ENCODE assay signal across 9 cellular contexts in the genomic region with DNA sequence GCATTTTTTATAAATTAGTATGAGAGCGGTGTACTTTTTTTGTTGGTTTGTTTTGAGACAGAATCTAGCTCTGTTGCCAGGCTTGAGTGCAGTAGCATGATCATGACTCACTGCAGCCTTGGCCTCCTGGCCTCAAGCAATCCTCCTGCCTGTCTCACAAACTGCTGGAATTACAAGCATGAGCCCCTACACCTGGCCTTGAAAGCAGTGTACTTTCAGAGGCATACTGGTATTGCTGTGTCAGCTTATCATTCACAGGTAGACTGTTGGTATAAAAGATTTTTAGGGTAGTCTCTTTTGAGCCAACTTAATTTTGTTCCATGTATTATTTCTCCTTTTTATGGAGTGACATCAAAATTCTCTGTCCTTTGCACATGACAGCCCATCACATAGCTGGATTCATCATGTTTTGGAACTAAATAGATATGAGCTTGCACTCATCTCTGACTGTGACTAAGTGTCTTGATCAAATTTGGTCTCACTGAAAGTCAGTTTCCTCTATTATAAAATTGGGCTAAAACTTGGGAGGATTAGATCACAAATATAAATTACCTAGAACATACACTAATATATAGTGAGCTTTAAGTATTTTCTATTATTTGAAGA. TPM values are rescaled to one million over a fixed set of nuclear protein-coding genes. Genes with fewer than 3 reads are reported as not detected.
A peak's percentile ranks its signal among the peaks of the same experiment; 100 is the strongest.
DNase-seq lines count a peak whose midpoint lies in the region; ATAC-seq and TF ChIP-seq lines count a peak whose summit lies in the region.
"Had no signal": no experiment of that assay in that cellular context is flagged by ENCODE, and none has a peak within 500 bp of the region (broad histone marks: within the 10 kb centered on the region; RNA-seq: fewer than 3 reads in every experiment).

No MANE protein-coding gene starts in this region.

- CTCF ChIA-PET in WTC11 (lab: Charles Lee) = no interaction called here

- H3K9me2 ChIP-seq in GM23338 (ENCODE audit: insufficient read depth) = no peaks in the 10 kb centered on the region

- H3K27me3 ChIP-seq in GM23338 (ENCODE audit: insufficient read depth) = no peaks in the 10 kb centered on the region
- H3K27me3 ChIP-seq in left ventricle myocardium inferior (ENCODE audit: low read depth) = no peaks in the 10 kb centered on the region
- no peaks in the 10 kb centered on the region for H3K27me3 ChIP-seq in skeletal muscle tissue (ENCODE audit: control insufficient read depth in 3 of 3, insufficient read depth in 3 of 3, low read length in 3 of 3)

- TF ChIP-seq CTCF in GM23338 (conservative IDR thresholded peaks at IDR 0.05; ENCODE audit: low read depth in 2 of 2) = no peak
- no peak for TF ChIP-seq CTCF in WTC11 (IDR thresholded peaks at IDR 0.05)
- TF ChIP-seq CTCF in left ventricle myocardium inferior (IDR thresholded peaks at IDR 0.05; ENCODE audit: borderline replicate concordance) = no peak

- H3K4me2 ChIP-seq in GM23338 = no peak overlapping the region

- H3K27ac ChIP-seq in GM23338 (ENCODE audit: low read depth) = no peak overlapping the region
- H3K27ac ChIP-seq in left ventricle myocardium inferior (replicated peaks) = peak overlapping the region; percentile 84
- H3K27ac ChIP-seq in skeletal muscle tissue (ENCODE audit: low read depth, low read length) = peak overlapping the region; percentile 81

- intact Hi-C loops in left ventricle myocardium inferior (cut with micrococcal nuclease) = loop anchor here (10.0 kb wide), 1 partner anchor 45 kb away; no protein-coding TSS in a partner anchor

- peaks cover 5% of the 10 kb centered on the region; the same call in 2 of the 3 replicates for H3K4me1 Mint-ChIP-seq in GM23338
- H3K4me1 Mint-ChIP-seq in WTC11 = peaks cover 10% of the 10 kb centered on the region
- H3K4me1 Mint-ChIP-seq in natural killer cell treated with Interleukin-12 subunit alpha and Interleukin-12 subunit beta and Interleukin-15 and Interleukin-18, amount 100 ng/mL, for 72 hours (ENCODE audit: low read depth in 2 of 2) = no peaks in the 10 kb centered on the region

- H3K9ac ChIP-seq in skeletal muscle tissue (ENCODE audit: low read depth in 1 of 3, low read length in 3 of 3) = peak overlapping the region in 1 of 3 donors; percentile 26

- H3F3A ChIP-seq in GM23338 (replicated peaks; ENCODE audit: low read depth) = no peaks in the 10 kb centered on the region

- H3K79me2 ChIP-seq in GM23338 (replicated peaks; ENCODE audit: insufficient read depth) = no peaks in the 10 kb centered on the region

- no peak overlapping the region for H3K4me3 ChIP-seq in GM23338
- no peak overlapping the region for H3K4me3 ChIP-seq in left ventricle myocardium inferior
- H3K4me3 ChIP-seq in skeletal muscle tissue (ENCODE audit: low read length in 3 of 3) = no peak overlapping the region

- no peaks in the 10 kb centered on the region for H4K20me1 ChIP-seq in GM23338 (replicated peaks; ENCODE audit: insufficient read depth)

- POLR2A ChIA-PET in WTC11 (lab: Charles Lee) = no interaction called here

- no peak overlapping the region for H2AFZ ChIP-seq in GM23338

- H3K36me3 ChIP-seq in GM23338 (ENCODE audit: insufficient read depth) (no peaks in the 10 kb centered on the region), left ventricle myocardium inferior (no peaks in the 10 kb centered on the region), skeletal muscle tissue (ENCODE audit: control insufficient read depth in 3 of 3, insufficient read depth in 3 of 3, low read length in 3 of 3) (no peaks in the 10 kb centered on the region)

- peak; percentile 80 for ATAC-seq in GM23338
- peak; percentile 82 for ATAC-seq in WTC11
- ATAC-seq in HG03175 (IDR thresholded peaks at IDR 0.05; ENCODE audit: unreplicated experiment) = no peak
- no peak for ATAC-seq in GM18873 (IDR thresholded peaks at IDR 0.05; ENCODE audit: low FRiP score, unreplicated experiment)
- no peak for ATAC-seq in natural killer cell treated with Interleukin-12 subunit alpha and Interleukin-12 subunit beta and Interleukin-15 and Interleukin-18, amount 100 ng/mL, for 72 hours

- H3K4me3 Mint-ChIP-seq in GM23338 = no peak overlapping the region
- H3K4me3 Mint-ChIP-seq in WTC11 = no peak overlapping the region
- H3K4me3 Mint-ChIP-seq in natural killer cell treated with Interleukin-12 subunit alpha and Interleukin-12 subunit beta and Interleukin-15 and Interleukin-18, amount 100 ng/mL, for 72 hours = no peak overlapping the region

- H3K4me1 ChIP-seq in GM23338 (ENCODE audit: insufficient read depth) (no peaks in the 10 kb centered on the region; the same call in 1 of the 2 replicates), left ventricle myocardium inferior (peaks cover 44% of the 10 kb centered on the region), skeletal muscle tissue (ENCODE audit: control insufficient read depth in 3 of 3, insufficient read depth in 3 of 3, low read length in 3 of 3) (peaks cover 0 to 12% (median 5%) of the 10 kb centered on the region in 3 donors)

- H3K9me3 Mint-ChIP-seq in GM23338 (no peaks in the 10 kb centered on the region), WTC11 (no peaks in the 10 kb centered on the region)
- peaks cover 10% of the 10 kb centered on the region for H3K9me3 Mint-ChIP-seq in natural killer cell treated with Interleukin-12 subunit alpha and Interleukin-12 subunit beta and Interleukin-15 and Interleukin-18, amount 100 ng/mL, for 72 hours

- H3K27me3 Mint-ChIP-seq in GM23338 (ENCODE audit: insufficient read depth, low read depth, poor library complexity) (peaks cover 2% of the 10 kb centered on the region), WTC11 (ENCODE audit: low read depth) (no peaks in the 10 kb centered on the region)
- no peaks in the 10 kb centered on the region for H3K27me3 Mint-ChIP-seq in natural killer cell treated with Interleukin-12 subunit alpha and Interleukin-12 subunit beta and Interleukin-15 and Interleukin-18, amount 100 ng/mL, for 72 hours

- H3K27ac Mint-ChIP-seq in GM23338 (no peak overlapping the region), WTC11 (no peak overlapping the region)
- no peak overlapping the region for H3K27ac Mint-ChIP-seq in natural killer cell treated with Interleukin-12 subunit alpha and Interleukin-12 subunit beta and Interleukin-15 and Interleukin-18, amount 100 ng/mL, for 72 hours

- DNase-seq in GM23338 (ENCODE audit: low spot score) = peak; percentile 48
- peak; percentile 12 for DNase-seq in WTC11 (ENCODE audit: low spot score)
- peak; percentile 22 for DNase-seq in left ventricle myocardium inferior
- DNase-seq in activated CD4-positive, alpha-beta T cell treated with anti-CD3 and anti-CD28 coated beads for 1 hour = no peak
- DNase-seq in natural killer cell treated with Interleukin-12 subunit alpha and Interleukin-12 subunit beta and Interleukin-15 and Interleukin-18, amount 100 ng/mL, for 72 hours (ENCODE audit: low spot score) = no peak

- H3K9me3 ChIP-seq in left ventricle myocardium inferior (replicated peaks) = no peaks in the 10 kb centered on the region
- H3K9me3 ChIP-seq in skeletal muscle tissue (ENCODE audit: control insufficient read depth in 3 of 3, low read length in 3 of 3) = no peaks in the 10 kb centered on the region

- H3K36me3 Mint-ChIP-seq in GM23338 (ENCODE audit: low read depth) (no peaks in the 10 kb centered on the region), WTC11 (no peaks in the 10 kb centered on the region)
- H3K36me3 Mint-ChIP-seq in natural killer cell treated with Interleukin-12 subunit alpha and Interleukin-12 subunit beta and Interleukin-15 and Interleukin-18, amount 100 ng/mL, for 72 hours = no peaks in the 10 kb centered on the region

TF ChIP-seq in GM23338, 12 proteins besides CTCF, POLR2A, EP300 and RAD21 (continues in another document):
- TF ChIP-seq NANOG (IDR thresholded peaks at IDR 0.05; ENCODE audit: borderline replicate concordance) (no peak), JUNB (IDR thresholded peaks at IDR 0.05; ENCODE audit: unreplicated experiment) (no peak), ZNF331 (CRISPR knock-in tag; IDR thresholded peaks at IDR 0.05; ENCODE audit: low read depth) (no peak), POLR2AphosphoS5 (IDR thresholded peaks at IDR 0.05; ENCODE audit: low read depth) (no peak)
- TF ChIP-seq, protein P1, sequence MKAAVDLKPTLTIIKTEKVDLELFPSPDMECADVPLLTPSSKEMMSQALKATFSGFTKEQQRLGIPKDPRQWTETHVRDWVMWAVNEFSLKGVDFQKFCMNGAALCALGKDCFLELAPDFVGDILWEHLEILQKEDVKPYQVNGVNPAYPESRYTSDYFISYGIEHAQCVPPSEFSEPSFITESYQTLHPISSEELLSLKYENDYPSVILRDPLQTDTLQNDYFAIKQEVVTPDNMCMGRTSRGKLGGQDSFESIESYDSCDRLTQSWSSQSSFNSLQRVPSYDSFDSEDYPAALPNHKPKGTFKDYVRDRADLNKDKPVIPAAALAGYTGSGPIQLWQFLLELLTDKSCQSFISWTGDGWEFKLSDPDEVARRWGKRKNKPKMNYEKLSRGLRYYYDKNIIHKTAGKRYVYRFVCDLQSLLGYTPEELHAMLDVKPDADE (IDR thresholded peaks at IDR 0.05) = no peak

TF ChIP-seq in WTC11, 78 proteins besides CTCF, POLR2A, EP300 and RAD21 (continues in another document):
- TF ChIP-seq NR1H2 (CRISPR knock-in tag; IDR thresholded peaks at IDR 0.05) (no peak), TEAD1 (CRISPR knock-in tag; IDR thresholded peaks at IDR 0.05) (no peak), STAT6 (CRISPR knock-in tag; conservative IDR thresholded peaks at IDR 0.05; ENCODE audit: low read depth) (no peak), JAZF1 (CRISPR knock-in tag; IDR thresholded peaks at IDR 0.05) (no peak)

RNA-seq across cellular contexts. Expression of gene GNAT3, which starts 12.4 kb away (rescaled TPM):
- total RNA-seq in GM23338 (2014; rRNA removed; shearing (Covaris generic)) = not detected in 2 replicates
- not detected in 2 replicates for polyA plus RNA-seq in GM23338 (2016; fragmentation: Nextera tagmentation; extraction: Ambion mirVana)
- total RNA-seq in WTC11 (2021) (not detected in 3 replicates), left ventricle myocardium inferior (not detected), skeletal muscle tissue (not detected)
- not detected for total RNA-seq in natural killer cell treated with Interleukin-12 subunit alpha and Interleukin-12 subunit beta and Interleukin-15 and Interleukin-18, amount 100 ng/mL, for 72 hours
- total RNA-seq: T-helper 1 cell treated with Interleukin-12 subunit alpha and Interleukin-12 subunit beta and Interleukin-4 antibody, amounts not matched to agents 30 ng/mL and 1 ng/mL, for 36 hours had no signal

Comparison
In these comparisons a context has a peak if more than half of its experiments do, and no peak if none do; other contexts are left out.
1. ATAC-seq: peak in GM23338 (single experiment) and WTC11 (single experiment); none in HG03175 (single experiment), GM18873 (single experiment) and natural killer cell treated with Interleukin-12 subunit alpha and Interleukin-12 subunit beta and Interleukin-15 and Interleukin-18, amount 100 ng/mL, for 72 hours (0 of 2).
2. DNase-seq: peak in GM23338 (single experiment), WTC11 (single experiment) and left ventricle myocardium inferior (single experiment); none in activated CD4-positive, alpha-beta T cell treated with anti-CD3 and anti-CD28 coated beads for 1 hour (single experiment) and natural killer cell treated with Interleukin-12 subunit alpha and Interleukin-12 subunit beta and Interleukin-15 and Interleukin-18, amount 100 ng/mL, for 72 hours (single experiment).